ENCODE assay signal across 19 cellular contexts in the genomic region with DNA sequence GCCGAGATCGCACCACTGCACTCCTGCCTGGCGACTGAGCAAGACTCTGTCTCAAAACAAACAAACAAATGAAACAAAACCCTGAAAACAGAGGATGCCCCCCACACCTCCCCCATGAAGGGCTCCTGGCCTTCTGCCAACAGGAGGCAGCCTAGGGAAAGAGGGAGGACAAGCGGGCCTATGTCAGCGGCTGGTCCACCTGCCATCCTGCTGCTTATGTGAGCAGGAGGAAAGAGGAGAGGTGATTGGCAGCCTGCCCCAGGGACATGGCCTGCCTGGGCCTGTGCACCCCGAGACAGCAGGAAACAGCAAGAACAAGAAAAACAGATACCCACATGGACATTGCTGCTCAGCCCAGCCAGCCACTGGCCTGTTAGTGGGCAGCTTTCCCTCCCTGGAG. TPM values are rescaled to one million over a fixed set of nuclear protein-coding genes. Genes with fewer than 3 reads are reported as not detected.
DNase-seq lines count a peak whose midpoint lies in the region; ATAC-seq, FAIRE-seq and TF ChIP-seq lines count a peak whose summit lies in the region.
"Had no signal": no experiment of that assay in that cellular context is flagged by ENCODE, and none has a peak within 500 bp of the region (broad histone marks: within the 10 kb centered on the region; RNA-seq: fewer than 3 reads in every experiment).

No MANE protein-coding gene starts in this region.

- H3K27ac ChIP-seq in IMR-90 (ENCODE audit: insufficient read depth, low read length) (no peak overlapping the region), H1 (ENCODE audit: low read depth, low read length) (no peak overlapping the region)
- H3K27ac ChIP-seq: SJSA1, uterus had no signal

- H3K4me2 ChIP-seq in IMR-90 (ENCODE audit: low read depth, low read length) (no peak overlapping the region), H1 (ENCODE audit: insufficient read depth in 1 of 2, low read depth in 2 of 2, low read length in 2 of 2) (no peak overlapping the region)

- DNase-seq in COLO668 (lab: John Stamatoyannopoulos, UW; ENCODE audit: unreplicated experiment) (peak; percentile 68), IMR-90 (no peak), NCI-H510A treated with DMSO at 0.1 percent for 48 hours (lab: John Stamatoyannopoulos, UW) (peak; percentile 42), H1 (ENCODE audit: low read depth in 1 of 2, low spot score in 2 of 2) (no peak), germinal center (ENCODE audit: low spot score) (no peak)
- no peak for DNase-seq in effector CD4-positive, alpha-beta T cell
- DNase-seq: activated CD4-positive, alpha-beta T cell treated with anti-CD3 and anti-CD28 coated beads, Interleukin-2, amount 10 ng/mL, durations not matched to agents 7 days and 5 days; CD4-positive, CD25-positive, alpha-beta regulatory T cell; NCI-H146; retina; stimulated activated naive CD8-positive, alpha-beta T cell treated with anti-CD3 and anti-CD28 coated beads, Interleukin-15, amount 100 ng/mL, for 72 hours; T1000; uterus had no signal

- CTCF ChIA-PET in IMR-90 (lab: Yijun Ruan, JAX), result no interaction called here
- CTCF ChIA-PET in H1 (lab: Charles Lee; ENCODE audit: partially characterized antibody), result interaction anchor here (1.4 kb wide), 1 partner anchor 10 kb away, joined by 4 read pairs; no protein-coding TSS in a partner anchor

- H3K9me3 ChIP-seq in IMR-90 (ENCODE audit: control insufficient read depth, insufficient read depth, low read length) (no peaks in the 10 kb centered on the region), H1 (ENCODE audit: insufficient read depth in 2 of 2, low read depth in 1 of 2, low read length in 1 of 2) (no peaks in the 10 kb centered on the region)
- H3K9me3 ChIP-seq: SJSA1, uterus had no signal

- H4K91ac ChIP-seq in IMR-90 (ENCODE audit: insufficient read depth, low read depth, low read length) (no peak overlapping the region), H1 (replicated peaks; ENCODE audit: insufficient read length, low read length) (no peak overlapping the region)

- H4K8ac ChIP-seq in IMR-90 (ENCODE audit: low read depth in 2 of 2, low read length in 2 of 2), result no peak overlapping the region
- H4K8ac ChIP-seq in H1 (ENCODE audit: extremely low read depth, insufficient read depth, low read length), result no peak overlapping the region

- ATAC-seq in IMR-90 (ENCODE audit: low read depth), result no peak
- ATAC-seq in HG03175 (IDR thresholded peaks at IDR 0.05; ENCODE audit: unreplicated experiment), result no peak
- ATAC-seq in GM21786 (IDR thresholded peaks at IDR 0.05; ENCODE audit: unreplicated experiment), result no peak
- ATAC-seq: activated naive CD4-positive, alpha-beta T cell treated with anti-CD3 and anti-CD28 coated beads, Interleukin-2, amount 50 U/mL, for 72 hours; stimulated activated naive CD8-positive, alpha-beta T cell treated with anti-CD3 and anti-CD28 coated beads, Interleukin-15, amount 100 ng/mL, for 72 hours had no signal

- no peak overlapping the region for H3K18ac ChIP-seq in IMR-90 (ENCODE audit: low read depth, low read length)
- H3K18ac ChIP-seq in H1 (ENCODE audit: extremely low read depth, low read length), result no peak overlapping the region

- H3K9me1 ChIP-seq in IMR-90 (ENCODE audit: insufficient read depth, low read length), result no peaks in the 10 kb centered on the region

- no peak for TF ChIP-seq CTCF in IMR-90 (conservative IDR thresholded peaks at IDR 0.05; ENCODE audit: low read depth, low read length)
- TF ChIP-seq CTCF in H1 (IDR thresholded peaks at IDR 0.05; ENCODE audit: control extremely low read depth in 1 of 3, insufficient read depth in 1 of 3, low read depth in 1 of 3, low read length in 3 of 3), result peak in 2 of 3 experiments; percentile 2 to 19; a peak in 2 of 4 replicates

- no peaks in the 10 kb centered on the region for H3K79me2 ChIP-seq in H1 (ENCODE audit: control insufficient read depth in 1 of 2, insufficient read depth in 2 of 2, low read length in 2 of 2)

- dilution Hi-C loops in IMR-90 (cut with HindIII; ENCODE audit: low sequenced_read_pairs, unreplicated experiment), result no loop called here

- H3K36me3 ChIP-seq in IMR-90 (ENCODE audit: control insufficient read depth, insufficient read depth, low read length), result peaks cover 4% of the 10 kb centered on the region; the same call in 1 of the 2 replicates
- peaks cover 0 to 2% (median 1%) of the 10 kb centered on the region in 4 experiments; a peak in 1 of 8 replicates for H3K36me3 ChIP-seq in H1 (ENCODE audit: control insufficient read depth in 2 of 4, insufficient read depth in 4 of 4, low read length in 3 of 4)
- H3K36me3 ChIP-seq: SJSA1, uterus had no signal

- no peak overlapping the region for H2BK120ac ChIP-seq in IMR-90 (ENCODE audit: low read depth, low read length)
- no peak overlapping the region for H2BK120ac ChIP-seq in H1 (replicated peaks; ENCODE audit: low read depth, low read length)

- H3K23ac ChIP-seq in IMR-90 (ENCODE audit: low read depth, low read length), result no peak overlapping the region
- H3K23ac ChIP-seq in H1 (ENCODE audit: insufficient read length), result no peak overlapping the region

- in situ Hi-C loops in IMR-90 (cut with MboI; ENCODE audit: low sequenced_read_pairs), result no loop called here

- no peaks in the 10 kb centered on the region for H3K4me1 ChIP-seq in IMR-90 (ENCODE audit: control insufficient read depth, insufficient read depth, low read length)
- no peaks in the 10 kb centered on the region; a peak in 1 of 7 replicates for H3K4me1 ChIP-seq in H1 (replicated peaks in 1 of 4; ENCODE audit: control insufficient read depth in 3 of 4, insufficient read depth in 4 of 4, low read length in 3 of 4)
- H3K4me1 ChIP-seq: SJSA1, uterus had no signal

- H2AFZ ChIP-seq in IMR-90 (replicated peaks; ENCODE audit: low read length, poor library complexity), result peak overlapping the region; percentile 21
- H2AFZ ChIP-seq in H1 (ENCODE audit: low read length), result no peak overlapping the region

- no peak overlapping the region for H2BK20ac ChIP-seq in IMR-90 (ENCODE audit: low read depth, low read length)
- H2BK20ac ChIP-seq in H1 (ENCODE audit: low read length), result no peak overlapping the region

- no peak overlapping the region for H4K5ac ChIP-seq in IMR-90 (ENCODE audit: low read depth, low read length)
- no peak overlapping the region for H4K5ac ChIP-seq in H1 (ENCODE audit: insufficient read length, low read depth, low read length)

- H3K56ac ChIP-seq in IMR-90 (ENCODE audit: extremely low read depth, insufficient read depth, low read length) (no peak overlapping the region), H1 (replicated peaks; ENCODE audit: insufficient read length, low read depth, low read length) (no peak overlapping the region)

- no peak for FAIRE-seq in H1 (lab: Jason Lieb, UNC)
- FAIRE-seq: G401.6, GM12891 had no signal

- H2BK12ac ChIP-seq in H1 (ENCODE audit: low read depth, low read length), result no peak overlapping the region

- H3K27me3 ChIP-seq in IMR-90 (ENCODE audit: control insufficient read depth, insufficient read depth, low read length) (no peaks in the 10 kb centered on the region; the same call in 1 of the 2 replicates), H1 (replicated peaks in 1 of 4; ENCODE audit: control insufficient read depth in 3 of 4, extremely low read depth in 1 of 4, insufficient read depth in 3 of 4, low read length in 3 of 4) (no peaks in the 10 kb centered on the region)
- H3K27me3 ChIP-seq: SJSA1, uterus had no signal

- TF ChIP-seq EP300 in H1 (IDR thresholded peaks at IDR 0.05; ENCODE audit: borderline replicate concordance in 1 of 2, low read depth in 2 of 2, low read length in 2 of 2), result no peak

- no TSS peak for BruUV-seq in IMR-90 (replicated peaks; lab: Mats Ljungman, UMichigan)

- TF ChIP-seq RAD21 in IMR-90 (IDR thresholded peaks at IDR 0.05; ENCODE audit: low read length) (no peak), H1 (IDR thresholded peaks at IDR 0.05 in 1 of 2, conservative IDR thresholded peaks at IDR 0.05 in 1 of 2; ENCODE audit: low read depth in 2 of 2, low read length in 2 of 2) (no peak; a peak in 1 of 4 replicates)

- H4K20me1 ChIP-seq in IMR-90 (ENCODE audit: insufficient read depth, low read length) (no peaks in the 10 kb centered on the region), H1 (replicated peaks in 1 of 2; ENCODE audit: control insufficient read depth in 1 of 2, insufficient read depth in 2 of 2, low read length in 2 of 2) (peaks cover 0 to 3% of the 10 kb centered on the region in 2 experiments)

- no peak overlapping the region for H3K4ac ChIP-seq in IMR-90 (ENCODE audit: low read depth, low read length)
- no peak overlapping the region for H3K4ac ChIP-seq in H1 (replicated peaks; ENCODE audit: insufficient read length, low read depth, low read length)

- H3K14ac ChIP-seq in IMR-90 (replicated peaks; ENCODE audit: low read depth, low read length) (no peak overlapping the region), H1 (ENCODE audit: insufficient read length) (no peak overlapping the region)

- intact Hi-C loops in IMR-90 (cut with micrococcal nuclease), result no loop called here

- H3K79me1 ChIP-seq in IMR-90 (ENCODE audit: low read depth in 1 of 2, low read length in 2 of 2) (no peaks in the 10 kb centered on the region), H1 (ENCODE audit: low read depth, low read length) (no peaks in the 10 kb centered on the region)

- H3K4me3 ChIP-seq in IMR-90 (ENCODE audit: insufficient read depth, low read depth, low read length), result no peak overlapping the region
- no peak overlapping the region for H3K4me3 ChIP-seq in H1 (ENCODE audit: extremely low read depth in 1 of 4, insufficient read depth in 2 of 4, low read depth in 3 of 4, low read length in 4 of 4)
- H3K4me3 ChIP-seq: SJSA1, uterus had no signal

- H2BK5ac ChIP-seq in IMR-90 (ENCODE audit: low read depth, low read length, poor library complexity, severe bottlenecking), result no peak overlapping the region
- H2BK5ac ChIP-seq in H1 (ENCODE audit: low read depth, low read length), result no peak overlapping the region

- H3K9ac ChIP-seq in IMR-90 (ENCODE audit: low read depth, low read length) (no peak overlapping the region), H1 (replicated peaks in 1 of 4; ENCODE audit: extremely low read depth in 1 of 4, low read depth in 3 of 4, low read length in 3 of 4) (no peak overlapping the region)

- H2BK15ac ChIP-seq in IMR-90 (ENCODE audit: low read depth, low read length) (no peak overlapping the region), H1 (ENCODE audit: low read length) (no peak overlapping the region)

- TF ChIP-seq POLR2A in IMR-90 (IDR thresholded peaks at IDR 0.05; ENCODE audit: low read depth, low read length) (no peak), H1 (IDR thresholded peaks at IDR 0.05; ENCODE audit: control extremely low read depth in 1 of 2, low read depth in 2 of 2, low read length in 2 of 2) (no peak)

- no peaks in the 10 kb centered on the region for H3K23me2 ChIP-seq in H1 (ENCODE audit: low read depth, low read length)

- H2AK5ac ChIP-seq in IMR-90 (ENCODE audit: low read depth, low read length), result no peak overlapping the region
- H2AK5ac ChIP-seq in H1 (ENCODE audit: low read depth, low read length), result no peak overlapping the region

- no peak overlapping the region for H2AK9ac ChIP-seq in IMR-90 (replicated peaks; ENCODE audit: low read depth, low read length, poor library complexity)

- no CpG with 5 or more reads among the region's 6 CpGs for WGBS in IMR-90 (ENCODE audit: extremely low coverage in 2 of 2, insufficient read length in 1 of 2), 2 experiments
- WGBS in H1 (ENCODE audit: extremely low coverage in 1 of 2, insufficient coverage in 1 of 2, insufficient read length in 1 of 2, insufficient replicate concordance in 2 of 2, low coverage in 1 of 2, low lambda C conversion rate in 2 of 2, missing lambda C conversion rate in 1 of 2), 2 experiments, result 87% methylated on average over 6 of the region's 6 CpGs; no CpG with 5 or more reads in 1 of the 2 experiments

- POLR2A ChIA-PET in IMR-90 (lab: Charles Lee; ENCODE audit: unreplicated experiment) (no interaction called here), H1 (lab: Charles Lee; ENCODE audit: partially characterized antibody) (no interaction called here)

RNA-seq across cellular contexts. Expression of a gene that starts 9.1 kb away (rescaled TPM):
- 3.2 and 6.1 TPM in 2 replicates for total RNA-seq in IMR-90 (2012; rRNA removed)
- polyA plus RNA-seq in IMR-90 (2012; rRNA removed) (7.2 and 8.8 TPM in 2 replicates), H1 (2011; rRNA removed) (3.6 and 6.3 TPM in 2 replicates)
- polyA plus RNA-seq in IMR-90 (2012; cell fraction: cytosol; rRNA removed), result 4.3 and 7.0 TPM in 2 replicates
- polyA plus RNA-seq in IMR-90 (2012; cell fraction: nucleus; rRNA removed; ENCODE audit: low replicate concordance), result 37.8 and 74.7 TPM in 2 replicates
- 13.7 and 15.5 TPM in 2 replicates for total RNA-seq in H1 (2021; fragmentation: NEBNext Ultra II Directional; extraction: Animal tissue kit (Norgen Biotek cat#: 25700))
- 5.4 TPM for polyA plus RNA-seq in H1 (2011; cell fraction: cytosol; rRNA removed)
- 12.3 TPM for polyA plus RNA-seq in H1 (2011; cell fraction: nucleus; rRNA removed)
- 7.2 to 11.4 TPM (median 10.5 TPM) in 4 replicates for polyA plus RNA-seq in H1 (2012, experiment 1 of 2)
- polyA plus RNA-seq in H1 (2012, experiment 2 of 2), result 4.4 TPM
- 4.5 TPM for polyA plus RNA-seq in H1 (2013, experiment 1 of 2)
- polyA plus RNA-seq in H1 (2013, experiment 2 of 2), result 4.4 TPM
- polyA minus RNA-seq in H1 (2011; rRNA and poly(A)+ RNA removed), result 1.4 and 3.9 TPM in 2 replicates
- polyA minus RNA-seq in H1 (2011; cell fraction: cytosol; rRNA and poly(A)+ RNA removed), result 5.4 TPM
- polyA minus RNA-seq in H1 (2011; cell fraction: nucleus; rRNA and poly(A)+ RNA removed), result 4.3 TPM

RNA-seq across cellular contexts. Expression of a gene that starts 12.6 kb away (rescaled TPM):
- 3.3 and 3.4 TPM in 2 replicates for total RNA-seq in IMR-90 (2012; rRNA removed)
- polyA plus RNA-seq in IMR-90 (2012; rRNA removed) (3.4 TPM in 2 replicates), H1 (2011; rRNA removed) (4.3 and 4.4 TPM in 2 replicates)
- polyA plus RNA-seq in IMR-90 (2012; cell fraction: cytosol; rRNA removed), result 2.0 and 5.4 TPM in 2 replicates
- 2.0 and 2.5 TPM in 2 replicates for polyA plus RNA-seq in IMR-90 (2012; cell fraction: nucleus; rRNA removed; ENCODE audit: low replicate concordance)
- 5.5 and 5.7 TPM in 2 replicates for total RNA-seq in H1 (2021; fragmentation: NEBNext Ultra II Directional; extraction: Animal tissue kit (Norgen Biotek cat#: 25700))
- 5.4 TPM for polyA plus RNA-seq in H1 (2011; cell fraction: cytosol; rRNA removed)
- polyA plus RNA-seq in H1 (2011; cell fraction: nucleus; rRNA removed), result 6.3 TPM
- polyA plus RNA-seq in H1 (2012, experiment 1 of 2), result 2.0 to 4.2 TPM (median 3.2 TPM) in 4 replicates
- polyA plus RNA-seq in H1 (2012, experiment 2 of 2), result 2.2 TPM
- polyA plus RNA-seq in H1 (2013, experiment 1 of 2), result 4.1 TPM
- 4.0 TPM for polyA plus RNA-seq in H1 (2013, experiment 2 of 2)
- 9.9 and 11.6 TPM in 2 replicates for polyA minus RNA-seq in H1 (2011; rRNA and poly(A)+ RNA removed)
- polyA minus RNA-seq in H1 (2011; cell fraction: cytosol; rRNA and poly(A)+ RNA removed), result 6.5 TPM
- 5.6 TPM for polyA minus RNA-seq in H1 (2011; cell fraction: nucleus; rRNA and poly(A)+ RNA removed)

RNA-seq across cellular contexts. Expression of a gene that starts 38.2 kb away (rescaled TPM):
- total RNA-seq in IMR-90 (2012; rRNA removed), result 6.1 and 7.0 TPM in 2 replicates
- 20.4 and 20.8 TPM in 2 replicates for polyA plus RNA-seq in IMR-90 (2012; rRNA removed)
- 15.0 and 24.5 TPM in 2 replicates for polyA plus RNA-seq in IMR-90 (2012; cell fraction: cytosol; rRNA removed)
- polyA plus RNA-seq in IMR-90 (2012; cell fraction: nucleus; rRNA removed; ENCODE audit: low replicate concordance), result 18.9 and 24.4 TPM in 2 replicates
- total RNA-seq in H1 (2021; fragmentation: NEBNext Ultra II Directional; extraction: Animal tissue kit (Norgen Biotek cat#: 25700)), result 25.7 and 26.1 TPM in 2 replicates
- polyA plus RNA-seq in H1 (2011; rRNA removed), result 23.0 and 37.3 TPM in 2 replicates
- 21.9 TPM for polyA plus RNA-seq in H1 (2011; cell fraction: cytosol; rRNA removed)
- 30.1 TPM for polyA plus RNA-seq in H1 (2011; cell fraction: nucleus; rRNA removed)
- 18.8 to 22.4 TPM (median 19.7 TPM) in 4 replicates for polyA plus RNA-seq in H1 (2012, experiment 1 of 2)
- 26.1 TPM for polyA plus RNA-seq in H1 (2012, experiment 2 of 2)
- polyA plus RNA-seq in H1 (2013, experiment 1 of 2), result 18.3 TPM
- 18.0 TPM for polyA plus RNA-seq in H1 (2013, experiment 2 of 2)
- polyA minus RNA-seq in H1 (2011; rRNA and poly(A)+ RNA removed), result 12.6 and 15.0 TPM in 2 replicates
- 18.3 TPM for polyA minus RNA-seq in H1 (2011; cell fraction: cytosol; rRNA and poly(A)+ RNA removed)
- polyA minus RNA-seq in H1 (2011; cell fraction: nucleus; rRNA and poly(A)+ RNA removed), result 12.6 TPM

RNA-seq across cellular contexts. Expression of a gene that starts 50.8 kb away (rescaled TPM):
- total RNA-seq in IMR-90 (2012; rRNA removed), result 40.0 and 58.3 TPM in 2 replicates
- polyA plus RNA-seq in IMR-90 (2012; rRNA removed) (42.4 and 43.9 TPM in 2 replicates), H1 (2011; rRNA removed) (171 and 174 TPM in 2 replicates)
- 44.3 and 54.2 TPM in 2 replicates for polyA plus RNA-seq in IMR-90 (2012; cell fraction: cytosol; rRNA removed)
- 21.2 and 39.8 TPM in 2 replicates for polyA plus RNA-seq in IMR-90 (2012; cell fraction: nucleus; rRNA removed; ENCODE audit: low replicate concordance)
- 50.2 and 50.8 TPM in 2 replicates for total RNA-seq in H1 (2021; fragmentation: NEBNext Ultra II Directional; extraction: Animal tissue kit (Norgen Biotek cat#: 25700))
- polyA plus RNA-seq in H1 (2011; cell fraction: cytosol; rRNA removed), result 99.9 TPM
- polyA plus RNA-seq in H1 (2011; cell fraction: nucleus; rRNA removed), result 88.3 TPM
- 49.5 to 61.1 TPM (median 51.8 TPM) in 4 replicates for polyA plus RNA-seq in H1 (2012, experiment 1 of 2)
- polyA plus RNA-seq in H1 (2012, experiment 2 of 2), result 83.8 TPM
- 58.5 TPM for polyA plus RNA-seq in H1 (2013, experiment 1 of 2)
- polyA plus RNA-seq in H1 (2013, experiment 2 of 2), result 61.2 TPM
- polyA minus RNA-seq in H1 (2011; rRNA and poly(A)+ RNA removed), result 155 TPM in 2 replicates
- polyA minus RNA-seq in H1 (2011; cell fraction: cytosol; rRNA and poly(A)+ RNA removed), result 28.9 TPM
- 50.4 TPM for polyA minus RNA-seq in H1 (2011; cell fraction: nucleus; rRNA and poly(A)+ RNA removed)

Comparison
In these comparisons a context has a peak if more than half of its experiments do, and no peak if none do; other contexts are left out.
1. DNase-seq: peak in COLO668 (single experiment) and NCI-H510A treated with DMSO at 0.1 percent for 48 hours (single experiment); none in IMR-90 (single experiment), H1 (0 of 2), germinal center (single experiment) and effector CD4-positive, alpha-beta T cell (single experiment).